In genomic region chr20:33004141-33004751, GRCh38 we compare ENCODE assay signal across 1 cellular context.
TF ChIP-seq lines count a peak whose summit lies in the region.

SUN5 (minus strand) TSS chr20:33004433; CDS start chr20:33004340, 93 bp downstream.

TF ChIP-seq in H1, 55 proteins besides CTCF, POLR2A, EP300 and RAD21:
- TF ChIP-seq RXRA (IDR thresholded peaks at IDR 0.05; ENCODE audit: insufficient read depth, low read depth, low read length): no peak
- no peak for TF ChIP-seq CREB1 (IDR thresholded peaks at IDR 0.05)
- TF ChIP-seq SIRT6 (IDR thresholded peaks at IDR 0.05; ENCODE audit: low read length): no peak
- TF ChIP-seq CEBPB (IDR thresholded peaks at IDR 0.05; ENCODE audit: low read depth, low read length): no peak
- TF ChIP-seq MAFK (IDR thresholded peaks at IDR 0.05; ENCODE audit: low read depth, low read length): no peak
- no peak for TF ChIP-seq BCL11A (IDR thresholded peaks at IDR 0.05; ENCODE audit: low read depth in 2 of 2, low read length in 2 of 2)
- no peak for TF ChIP-seq KDM4A (IDR thresholded peaks at IDR 0.05; ENCODE audit: low read depth, low read length, severe bottlenecking)
